In genomic region chr11:115933564-115933963, GRCh38 we compare ENCODE assay signal across 11 cellular contexts.
DNase-seq lines count a peak whose midpoint lies in the region; TF ChIP-seq lines count a peak whose summit lies in the region.
"Had no signal": no experiment of that assay in that cellular context is flagged by ENCODE, and none has a peak within 500 bp of the region (broad histone marks: within the 10 kb centered on the region; RNA-seq: fewer than 3 reads in every experiment).

No MANE protein-coding gene starts in this region.

- no peak overlapping the region for H3K4me3 ChIP-seq in thyroid gland (replicated peaks in 1 of 3)
- H3K4me3 ChIP-seq: HAP-1 had no signal

- H3K27me3 ChIP-seq in thyroid gland, result no peaks in the 10 kb centered on the region

- no peak for TF ChIP-seq CTCF in thyroid gland (IDR thresholded peaks at IDR 0.05)

- no peaks in the 10 kb centered on the region for H3K9me3 ChIP-seq in thyroid gland
- H3K9me3 ChIP-seq: HAP-1 had no signal

- H3K27ac ChIP-seq in thyroid gland, result no peak overlapping the region
- H3K27ac ChIP-seq: C4-2B had no signal

- 60 to 72% methylated on average over 4 of the region's 4 CpGs for whole genome bisulfite sequencing in thyroid gland, 2 donors

- no peak for TF ChIP-seq POLR2A in thyroid gland (IDR thresholded peaks at IDR 0.05)

- DNase-seq in NCI-H82 (lab: John Stamatoyannopoulos, UW) (peak; percentile 28), NCI-H82 treated with DMSO at 0.1 percent for 48 hours (lab: John Stamatoyannopoulos, UW; ENCODE audit: unreplicated experiment) (no peak), NCI-H2171 treated with DMSO at 0.1 percent for 48 hours (lab: John Stamatoyannopoulos, UW) (peak; percentile 85), glomerular visceral epithelial cell (ENCODE audit: extremely low spot score) (peak; percentile 51), thyroid gland (peak; percentile 49 to 65), iPS-NIHi11 (ENCODE audit: low spot score) (no peak), NOMO-1 (lab: John Stamatoyannopoulos, UW; ENCODE audit: unreplicated experiment in 2 of 2) (no peak)
- DNase-seq: CD4-positive, alpha-beta memory T cell; EL had no signal

- intact Hi-C loops in thyroid gland (cut with DNase I), result no loop called here

- H3K4me1 ChIP-seq in thyroid gland, result peaks cover 0 to 13% of the 10 kb centered on the region in 2 donors
- H3K4me1 ChIP-seq: HAP-1 had no signal

- no peaks in the 10 kb centered on the region for H3K36me3 ChIP-seq in thyroid gland
- H3K36me3 ChIP-seq: HAP-1 had no signal

Comparison
In these comparisons a context has a peak if more than half of its experiments do, and no peak if none do; other contexts are left out.
1. DNase-seq: peak in NCI-H82 (single experiment), NCI-H2171 treated with DMSO at 0.1 percent for 48 hours (single experiment), glomerular visceral epithelial cell (single experiment) and thyroid gland (2 of 2); none in NCI-H82 treated with DMSO at 0.1 percent for 48 hours (single experiment), iPS-NIHi11 (single experiment) and NOMO-1 (0 of 2).